ENCODE assay signal across 1 cellular context in the genomic region with DNA sequence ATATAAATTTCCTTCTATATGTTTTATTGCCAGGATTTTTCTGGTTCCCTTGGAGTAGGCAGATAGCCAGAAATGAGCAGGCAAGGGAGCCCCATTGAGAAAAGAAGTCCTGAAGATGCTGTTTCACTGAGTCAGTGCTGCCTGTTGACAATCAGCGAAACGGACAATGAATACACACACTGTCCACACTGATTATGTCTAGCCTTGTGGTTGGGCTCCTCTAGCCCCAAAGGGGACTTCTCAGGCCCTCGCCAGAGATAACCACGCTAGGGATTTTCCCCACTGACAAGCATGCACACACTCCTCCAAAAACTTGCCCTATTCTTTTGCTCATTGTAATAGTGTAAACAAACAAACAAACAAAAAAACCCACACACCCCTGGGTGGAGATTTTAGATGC.
TF ChIP-seq lines count a peak whose summit lies in the region.

No MANE protein-coding gene starts in this region.

TF ChIP-seq in GM12878, 131 proteins besides CTCF, POLR2A, EP300 and RAD21 (continued from another document):
- TF ChIP-seq E4F1 (IDR thresholded peaks at IDR 0.05; ENCODE audit: borderline replicate concordance, partially characterized antibody): no peak
- TF ChIP-seq TCF7 (IDR thresholded peaks at IDR 0.05; ENCODE audit: borderline replicate concordance): no peak
- TF ChIP-seq HDGF (IDR thresholded peaks at IDR 0.05): no peak
